35 cellular contexts compared by ENCODE assay signal in the genomic region with DNA sequence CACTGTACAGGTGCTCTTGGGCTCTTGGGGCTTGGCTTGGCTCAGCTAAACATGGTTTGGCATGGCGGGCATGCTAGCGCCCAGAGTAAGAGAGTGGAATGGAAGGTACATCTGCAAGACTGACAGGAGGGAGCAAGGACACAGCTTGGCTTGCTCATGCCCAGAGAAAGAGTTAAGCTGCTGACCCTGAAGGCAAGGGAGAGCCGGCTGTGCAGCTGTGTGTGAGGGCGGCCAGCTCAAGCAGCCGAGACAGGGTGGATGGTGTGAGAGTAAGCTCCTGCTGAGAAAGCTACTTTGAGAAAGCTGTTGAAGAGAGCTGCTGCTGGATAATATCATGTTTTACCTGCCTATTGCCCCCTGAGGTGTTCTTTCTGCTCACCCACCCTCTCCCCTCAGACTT.
"Had no signal": no experiment of that assay in that cellular context is flagged by ENCODE, and none has a peak within 500 bp of the region (broad histone marks: within the 10 kb centered on the region; RNA-seq: fewer than 3 reads in every experiment).

No MANE protein-coding gene starts in this region.

- H3K27ac ChIP-seq: brain microvascular endothelial cell, epithelial cell of prostate, esophagus squamous epithelium, gastroesophageal sphincter, heart right ventricle had no signal

- H3K36me3 ChIP-seq: brain microvascular endothelial cell, esophagus squamous epithelium, gastroesophageal sphincter, heart right ventricle had no signal

- H3K9me3 ChIP-seq: heart right ventricle had no signal

- H3K27me3 Mint-ChIP-seq: activated CD4-positive, alpha-beta memory T cell treated with anti-CD3 and anti-CD28 coated beads, Interleukin-2, amount 10 ng/mL, durations not matched to agents 7 days and 5 days; activated T-cell treated with anti-CD3 and anti-CD28 coated beads, Interleukin-2, amount 50 U/mL, for 24 hours; central memory CD8-positive, alpha-beta T cell had no signal

- ATAC-seq: activated naive CD4-positive, alpha-beta T cell treated with anti-CD3 and anti-CD28 coated beads, Interleukin-2, amount 50 U/mL, for 72 hours; activated T-cell treated with anti-CD3 and anti-CD28 coated beads, Interleukin-2, amount 50 U/mL, for 72 hours; gastroesophageal sphincter; heart right ventricle; T-cell had no signal

- FAIRE-seq: astrocyte, bronchial epithelial cell, colon, endometrium, endothelial cell of umbilical vein had no signal

- H3K27me3 ChIP-seq: brain microvascular endothelial cell, esophagus squamous epithelium, gastroesophageal sphincter, heart right ventricle had no signal

- H3K4me1 Mint-ChIP-seq: activated CD4-positive, alpha-beta memory T cell treated with anti-CD3 and anti-CD28 coated beads, Interleukin-2, amount 10 ng/mL, durations not matched to agents 7 days and 5 days; activated CD4-positive, alpha-beta T cell treated with anti-CD3 and anti-CD28 coated beads, Interleukin-2, amount 10 ng/mL, durations not matched to agents 7 days and 5 days; activated naive CD4-positive, alpha-beta T cell treated with anti-CD3 and anti-CD28 coated beads, Interleukin-2, amount 10 ng/mL, durations not matched to agents 7 days and 5 days; central memory CD8-positive, alpha-beta T cell; T-cell had no signal

- DNase-seq: activated CD4-positive, alpha-beta memory T cell treated with anti-CD3 and anti-CD28 coated beads, Interleukin-2, amount 10 ng/mL, durations not matched to agents 7 days and 5 days; activated CD4-positive, alpha-beta T cell treated with anti-CD3 and anti-CD28 coated beads for 4 hours; activated CD4-positive, alpha-beta T cell treated with anti-CD3 and anti-CD28 coated beads, Interleukin-2, amount 10 ng/mL, durations not matched to agents 7 days and 5 days; activated CD4-positive, alpha-beta T cell treated with anti-CD3 and anti-CD28 coated beads, Interleukin-2, amount 50 U/mL, for 4 hours; activated CD4-positive, CD25-positive, alpha-beta regulatory T cell; activated CD4-positive, CD25-positive, alpha-beta regulatory T cell treated with anti-CD3 and anti-CD28 coated beads, Interleukin-2, amount 50 U/mL, for 72 hours; activated CD8-positive, alpha-beta memory T cell treated with anti-CD3 and anti-CD28 coated beads, Interleukin-2, amount 50 U/mL, for 48 hours; activated gamma-delta T cell; activated naive CD4-positive, alpha-beta T cell; activated naive CD4-positive, alpha-beta T cell treated with anti-CD3 and anti-CD28 coated beads, Interleukin-2, amount 10 ng/mL, durations not matched to agents 7 days and 5 days; activated naive CD8-positive, alpha-beta T cell treated with anti-CD3 and anti-CD28 coated beads, Interleukin-2, amount 10 ng/mL, durations not matched to agents 7 days and 5 days; activated T-cell treated with anti-CD3 and anti-CD28 coated beads for 4 hours; activated T-cell treated with anti-CD3 and anti-CD28 coated beads, Interleukin-2, amount 50 U/mL, for 24 hours; activated T-cell treated with anti-CD3 and anti-CD28 coated beads, Interleukin-2, amount 50 U/mL, for 72 hours; amniotic stem cell; anterior cingulate cortex; brain microvascular endothelial cell; cortex of kidney; effector CD8-positive, alpha-beta T cell; esophagus squamous epithelium; foreskin melanocyte; heart right ventricle; T-cell; T1000 had no signal

- H3K36me3 Mint-ChIP-seq: activated naive CD4-positive, alpha-beta T cell treated with anti-CD3 and anti-CD28 coated beads, Interleukin-2, amount 10 ng/mL, durations not matched to agents 7 days and 5 days; activated naive CD4-positive, alpha-beta T cell treated with anti-CD3 and anti-CD28 coated beads, Interleukin-2, amount 50 U/mL, for 72 hours; activated naive CD8-positive, alpha-beta T cell treated with anti-CD3 and anti-CD28 coated beads, Interleukin-2, amount 10 ng/mL, durations not matched to agents 7 days and 5 days; T-cell had no signal

- H3K4me3 Mint-ChIP-seq: activated CD4-positive, alpha-beta memory T cell treated with anti-CD3 and anti-CD28 coated beads, Interleukin-2, amount 10 ng/mL, durations not matched to agents 7 days and 5 days; activated CD4-positive, alpha-beta T cell treated with anti-CD3 and anti-CD28 coated beads, Interleukin-2, amount 10 ng/mL, durations not matched to agents 7 days and 5 days; activated naive CD4-positive, alpha-beta T cell treated with anti-CD3 and anti-CD28 coated beads, Interleukin-2, amount 10 ng/mL, durations not matched to agents 7 days and 5 days; activated naive CD8-positive, alpha-beta T cell treated with anti-CD3 and anti-CD28 coated beads, Interleukin-2, amount 10 ng/mL, durations not matched to agents 7 days and 5 days; activated T-cell treated with anti-CD3 and anti-CD28 coated beads, Interleukin-2, amount 50 U/mL, for 24 hours; activated T-cell treated with anti-CD3 and anti-CD28 coated beads, Interleukin-2, amount 50 U/mL, for 72 hours; central memory CD8-positive, alpha-beta T cell; T-cell; T-helper 1 cell treated with Interleukin-12 subunit alpha and Interleukin-12 subunit beta and Interleukin-4 antibody, amounts not matched to agents 30 μg/mL and 1 μg/mL, for 36 hours; T-helper 2 cell treated with Interferon-gamma antibody and Interleukin-4, amounts not matched to agents 5 μg/mL and 100 μg/mL, for 36 hours had no signal

- H3K27ac Mint-ChIP-seq: activated CD4-positive, alpha-beta memory T cell treated with anti-CD3 and anti-CD28 coated beads, Interleukin-2, amount 10 ng/mL, durations not matched to agents 7 days and 5 days; activated CD4-positive, alpha-beta T cell treated with anti-CD3 and anti-CD28 coated beads, Interleukin-2, amount 10 ng/mL, durations not matched to agents 7 days and 5 days; activated naive CD4-positive, alpha-beta T cell treated with anti-CD3 and anti-CD28 coated beads, Interleukin-2, amount 10 ng/mL, durations not matched to agents 7 days and 5 days; activated naive CD4-positive, alpha-beta T cell treated with anti-CD3 and anti-CD28 coated beads, Interleukin-2, amount 50 U/mL, for 72 hours; activated naive CD8-positive, alpha-beta T cell treated with anti-CD3 and anti-CD28 coated beads, Interleukin-2, amount 10 ng/mL, durations not matched to agents 7 days and 5 days; activated T-cell treated with anti-CD3 and anti-CD28 coated beads, Interleukin-2, amount 50 U/mL, for 24 hours; activated T-cell treated with anti-CD3 and anti-CD28 coated beads, Interleukin-2, amount 50 U/mL, for 72 hours; T-cell; T-helper 1 cell treated with Interleukin-12 subunit alpha and Interleukin-12 subunit beta and Interleukin-4 antibody, amounts not matched to agents 30 μg/mL and 1 μg/mL, for 36 hours; T-helper 2 cell treated with Interferon-gamma antibody and Interleukin-4, amounts not matched to agents 5 μg/mL and 100 μg/mL, for 36 hours had no signal

- H3K4me3 ChIP-seq: esophagus squamous epithelium, gastroesophageal sphincter, heart right ventricle had no signal

- H3K9me3 Mint-ChIP-seq: activated CD4-positive, alpha-beta memory T cell treated with anti-CD3 and anti-CD28 coated beads, Interleukin-2, amount 10 ng/mL, durations not matched to agents 7 days and 5 days; activated CD4-positive, alpha-beta T cell treated with anti-CD3 and anti-CD28 coated beads, Interleukin-2, amount 10 ng/mL, durations not matched to agents 7 days and 5 days; activated naive CD4-positive, alpha-beta T cell treated with anti-CD3 and anti-CD28 coated beads, Interleukin-2, amount 10 ng/mL, durations not matched to agents 7 days and 5 days; activated T-cell treated with anti-CD3 and anti-CD28 coated beads, Interleukin-2, amount 50 U/mL, for 24 hours; T-helper 1 cell treated with Interleukin-12 subunit alpha and Interleukin-12 subunit beta and Interleukin-4 antibody, amounts not matched to agents 30 μg/mL and 1 μg/mL, for 36 hours; T-helper 2 cell treated with Interferon-gamma antibody and Interleukin-4, amounts not matched to agents 5 μg/mL and 100 μg/mL, for 36 hours had no signal
